In the genomic region with DNA sequence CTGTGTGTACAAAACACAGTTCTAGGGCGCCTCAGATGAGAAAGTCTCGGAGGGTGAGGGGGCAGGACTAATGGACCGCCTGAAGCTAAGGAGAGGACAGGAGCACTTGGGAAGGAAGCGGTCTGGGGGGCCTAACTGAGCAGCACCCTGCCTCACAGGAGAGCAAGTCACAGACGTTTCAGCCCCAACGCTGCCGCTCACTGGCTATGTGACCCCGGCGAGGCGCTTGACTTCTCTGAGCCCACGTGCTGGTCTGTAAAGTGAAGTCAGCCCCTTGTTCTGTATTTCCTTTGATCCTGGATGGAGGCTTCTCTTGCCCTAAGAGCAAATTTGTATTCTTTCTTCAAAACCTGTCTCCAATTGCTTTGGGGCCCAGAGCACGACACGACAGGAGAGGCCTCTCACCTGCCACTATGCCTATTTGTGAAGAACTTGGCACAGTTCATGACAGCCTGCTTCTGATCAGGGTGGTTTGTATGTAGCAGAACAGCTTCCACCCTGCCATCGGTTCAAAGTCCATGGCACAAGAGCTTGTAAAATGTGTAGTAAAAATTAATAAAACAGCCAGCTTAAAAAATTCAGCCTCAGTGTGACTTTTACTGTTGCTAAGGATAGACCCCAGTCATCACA, we compare ENCODE assay signal across 15 cellular contexts. TPM values are rescaled to one million over a fixed set of nuclear protein-coding genes. Genes with fewer than 3 reads are reported as not detected.
"Had no signal": no experiment of that assay in that cellular context is flagged by ENCODE, and none has a peak within 500 bp of the region (broad histone marks: within the 10 kb centered on the region; RNA-seq: fewer than 3 reads in every experiment).

No MANE protein-coding gene starts in this region.

- ATAC-seq: activated naive CD4-positive, alpha-beta T cell treated with anti-CD3 and anti-CD28 coated beads, Interleukin-2, amount 50 U/mL, for 72 hours; body of pancreas; stimulated activated naive CD8-positive, alpha-beta T cell treated with anti-CD3 and anti-CD28 coated beads, Interleukin-15, amount 100 ng/mL, for 72 hours had no signal

- H3K9me3 Mint-ChIP-seq: activated naive CD4-positive, alpha-beta T cell treated with anti-CD3 and anti-CD28 coated beads, Interleukin-2, amount 50 U/mL, for 72 hours; nephron progenitor cell; stimulated activated naive CD8-positive, alpha-beta T cell treated with anti-CD3 and anti-CD28 coated beads, Interleukin-15, amount 100 ng/mL, for 72 hours had no signal

- H3K4me3 Mint-ChIP-seq: nephron progenitor cell; stimulated activated naive CD8-positive, alpha-beta T cell treated with anti-CD3 and anti-CD28 coated beads, Interleukin-15, amount 100 ng/mL, for 72 hours had no signal

- H3K36me3 ChIP-seq: pancreas, uterus had no signal

- H3K36me3 Mint-ChIP-seq: activated naive CD4-positive, alpha-beta T cell treated with anti-CD3 and anti-CD28 coated beads, Interleukin-2, amount 50 U/mL, for 72 hours had no signal

- FAIRE-seq: pancreas had no signal

- DNase-seq: activated CD4-positive, alpha-beta T cell treated with anti-CD3 and anti-CD28 coated beads, Interleukin-2, amount 50 U/mL, for 1 hour; activated effector memory CD4-positive, alpha-beta T cell treated with anti-CD3 and anti-CD28 coated beads, Interleukin-2, amount 50 U/mL, for 16 hours; amniotic stem cell; body of pancreas; cerebellar nuclear complex; mammary epithelial cell; nephron progenitor cell; pancreas; stimulated activated CD4-positive, alpha-beta T cell treated with anti-CD3 and anti-CD28 coated beads, Interleukin-4, amount 100 ng/mL, for 4 hours; stimulated activated naive CD8-positive, alpha-beta T cell treated with anti-CD3 and anti-CD28 coated beads, Interleukin-15, amount 100 ng/mL, for 72 hours; uterus had no signal

- H3K27ac Mint-ChIP-seq: activated naive CD4-positive, alpha-beta T cell treated with anti-CD3 and anti-CD28 coated beads, Interleukin-2, amount 50 U/mL, for 72 hours; nephron progenitor cell; stimulated activated naive CD8-positive, alpha-beta T cell treated with anti-CD3 and anti-CD28 coated beads, Interleukin-15, amount 100 ng/mL, for 72 hours had no signal

- H3K27me3 ChIP-seq: body of pancreas, pancreas, uterus had no signal

- H3K4me3 ChIP-seq: body of pancreas, pancreas, uterus had no signal

RNA-seq across cellular contexts. Expression of gene WNT11, which starts 59.1 kb away (rescaled TPM):
- total RNA-seq: dermis microvascular lymphatic vessel endothelial cell; renal cortical epithelial cell; T-helper 2 cell treated with Interferon-gamma antibody and Interleukin-4, amounts not matched to agents 100 ng/mL and 5 ng/mL, for 36 hours had no signal
